21 cellular contexts compared by ENCODE assay signal in the genomic region with DNA sequence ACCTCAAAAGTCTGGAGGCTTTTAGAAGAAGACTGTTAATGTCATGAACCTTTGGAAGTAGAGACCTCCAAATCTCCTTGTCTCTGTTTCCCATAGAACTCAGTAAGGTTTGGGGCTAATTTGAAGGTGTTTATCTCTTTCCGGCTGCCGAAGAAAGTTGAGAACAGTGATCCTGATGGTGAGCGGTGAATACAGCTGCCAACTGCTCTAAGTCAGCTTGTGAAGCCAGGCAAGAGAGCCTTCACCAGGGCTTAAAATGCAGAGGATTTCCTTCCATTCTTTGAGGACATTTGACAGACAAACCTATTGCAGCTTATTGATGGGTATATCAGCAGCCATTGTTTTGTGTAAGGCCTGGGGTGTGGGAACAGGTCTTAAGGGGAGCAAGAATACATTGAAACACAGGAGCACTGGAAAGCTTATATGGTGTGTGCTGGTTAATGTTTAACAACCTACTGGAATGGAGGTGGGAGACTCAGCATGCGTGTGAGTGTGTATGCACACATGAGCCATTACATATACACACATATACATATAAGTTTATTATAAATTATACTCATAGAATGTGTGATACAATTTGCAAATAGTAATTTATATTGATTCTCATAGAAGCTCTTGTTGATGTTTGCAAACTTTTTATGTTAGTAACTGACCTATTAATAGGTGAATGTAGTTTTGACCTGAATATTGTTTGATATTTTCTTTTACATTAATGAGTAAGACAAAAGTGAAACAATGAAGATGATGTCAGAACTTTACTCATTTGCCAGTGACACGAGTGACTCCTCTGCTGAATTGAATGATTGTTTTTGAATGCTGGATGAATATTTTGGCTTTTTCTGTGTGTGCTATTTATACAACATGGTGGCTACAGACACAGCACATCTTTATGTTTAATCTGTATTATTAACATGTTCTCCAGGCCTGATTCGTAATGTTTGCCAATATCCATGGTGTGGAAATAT. TPM values are rescaled to one million over a fixed set of nuclear protein-coding genes. Genes with fewer than 3 reads are reported as not detected.
DNase-seq lines count a peak whose midpoint lies in the region; ATAC-seq and TF ChIP-seq lines count a peak whose summit lies in the region.
"Had no signal": no experiment of that assay in that cellular context is flagged by ENCODE, and none has a peak within 500 bp of the region (broad histone marks: within the 10 kb centered on the region; RNA-seq: fewer than 3 reads in every experiment).

No MANE protein-coding gene starts in this region.

- POLR2A ChIA-PET in RWPE1 (lab: Yijun Ruan, JAX; ENCODE audit: low non-redundant PET), result no interaction called here

- H3K36me3 Mint-ChIP-seq in activated T-cell treated with anti-CD3 and anti-CD28 coated beads, Interleukin-2, amount 50 U/mL, for 72 hours (ENCODE audit: insufficient read depth in 2 of 2), result peaks cover 0 to 2% of the 10 kb centered on the region in 2 donors
- H3K36me3 Mint-ChIP-seq in activated T-cell treated with anti-CD3 and anti-CD28 coated beads, Interleukin-2, amount 50 U/mL, for 24 hours (ENCODE audit: low read depth), result no peaks in the 10 kb centered on the region
- no peaks in the 10 kb centered on the region for H3K36me3 Mint-ChIP-seq in activated T-helper 17 cell treated with anti-CD3 and anti-CD28 coated beads, Interleukin-2, amount 50 U/mL, for 72 hours (ENCODE audit: low read depth)
- H3K36me3 Mint-ChIP-seq in stimulated activated naive B cell treated with anti-CD40 and anti-IgM and Interleukin-4, amounts not matched to agents 10 μg/mL and 1 μg/mL and 100 μg/mL, for 72 hours, result peaks cover 17 to 24% of the 10 kb centered on the region in 2 donors
- H3K36me3 Mint-ChIP-seq: CD8-positive, alpha-beta T cell had no signal

- H4K20me1 ChIP-seq in osteoblast (ENCODE audit: insufficient read depth, low read length), result no peaks in the 10 kb centered on the region

- no peaks in the 10 kb centered on the region for H3K79me2 ChIP-seq in osteoblast (ENCODE audit: insufficient read depth, low read length)

- no peak overlapping the region for H3K27ac Mint-ChIP-seq in activated T-cell treated with anti-CD3 and anti-CD28 coated beads, Interleukin-2, amount 50 U/mL, for 72 hours
- no peak overlapping the region for H3K27ac Mint-ChIP-seq in activated T-cell treated with anti-CD3 and anti-CD28 coated beads, Interleukin-2, amount 50 U/mL, for 24 hours
- no peak overlapping the region for H3K27ac Mint-ChIP-seq in activated T-helper 17 cell treated with anti-CD3 and anti-CD28 coated beads, Interleukin-2, amount 50 U/mL, for 72 hours
- peak overlapping the region; percentile 42 for H3K27ac Mint-ChIP-seq in stimulated activated naive B cell treated with anti-CD40 and anti-IgM and Interleukin-4, amounts not matched to agents 10 μg/mL and 1 μg/mL and 100 μg/mL, for 72 hours
- H3K27ac Mint-ChIP-seq: activated CD4-positive, alpha-beta memory T cell treated with anti-CD3 and anti-CD28 coated beads, Interleukin-2, amount 10 ng/mL, durations not matched to agents 7 days and 5 days; CD8-positive, alpha-beta T cell had no signal

- H3K27me3 ChIP-seq in osteoblast (ENCODE audit: insufficient read depth, low read length), result no peaks in the 10 kb centered on the region
- H3K27me3 ChIP-seq: SJSA1 had no signal

- H2AFZ ChIP-seq in osteoblast (ENCODE audit: low read length), result no peak overlapping the region

- H3K4me3 Mint-ChIP-seq in activated T-cell treated with anti-CD3 and anti-CD28 coated beads, Interleukin-2, amount 50 U/mL, for 72 hours, result no peak overlapping the region
- H3K4me3 Mint-ChIP-seq in activated T-cell treated with anti-CD3 and anti-CD28 coated beads, Interleukin-2, amount 50 U/mL, for 24 hours, result no peak overlapping the region
- no peak overlapping the region for H3K4me3 Mint-ChIP-seq in activated T-helper 17 cell treated with anti-CD3 and anti-CD28 coated beads, Interleukin-2, amount 50 U/mL, for 72 hours
- H3K4me3 Mint-ChIP-seq in stimulated activated naive B cell treated with anti-CD40 and anti-IgM and Interleukin-4, amounts not matched to agents 10 μg/mL and 1 μg/mL and 100 μg/mL, for 72 hours, result no peak overlapping the region
- H3K4me3 Mint-ChIP-seq: activated CD4-positive, alpha-beta memory T cell treated with anti-CD3 and anti-CD28 coated beads, Interleukin-2, amount 10 ng/mL, durations not matched to agents 7 days and 5 days; CD8-positive, alpha-beta T cell had no signal

- peaks cover 26% of the 10 kb centered on the region for H3K4me1 ChIP-seq in mucosa of descending colon (ENCODE audit: low read depth)
- H3K4me1 ChIP-seq in osteoblast (ENCODE audit: insufficient read depth, low read length), result no peaks in the 10 kb centered on the region
- H3K4me1 ChIP-seq: A549 had no signal

- no peaks in the 10 kb centered on the region for H3K9me3 ChIP-seq in mucosa of descending colon
- H3K9me3 ChIP-seq in osteoblast (ENCODE audit: low read depth, low read length), result no peaks in the 10 kb centered on the region
- H3K9me3 ChIP-seq: A549, SJSA1 had no signal

- H3K36me3 ChIP-seq in mucosa of descending colon (ENCODE audit: low read depth) (no peaks in the 10 kb centered on the region), osteoblast (ENCODE audit: insufficient read depth, low read length) (no peaks in the 10 kb centered on the region)
- H3K36me3 ChIP-seq: SJSA1 had no signal

- H3K4me3 ChIP-seq in mucosa of descending colon (no peak overlapping the region), osteoblast (ENCODE audit: insufficient read depth, low read length) (no peak overlapping the region)
- H3K4me3 ChIP-seq: A549, SJSA1 had no signal

- peaks cover 22% of the 10 kb centered on the region for H3K4me1 Mint-ChIP-seq in activated T-cell treated with anti-CD3 and anti-CD28 coated beads, Interleukin-2, amount 50 U/mL, for 72 hours (ENCODE audit: low read depth)
- H3K4me1 Mint-ChIP-seq in activated T-cell treated with anti-CD3 and anti-CD28 coated beads, Interleukin-2, amount 50 U/mL, for 24 hours (ENCODE audit: low read depth), result peaks cover 6% of the 10 kb centered on the region
- H3K4me1 Mint-ChIP-seq in activated T-helper 17 cell treated with anti-CD3 and anti-CD28 coated beads, Interleukin-2, amount 50 U/mL, for 72 hours, result peaks cover 3% of the 10 kb centered on the region
- peaks cover 58 to 93% of the 10 kb centered on the region in 2 donors for H3K4me1 Mint-ChIP-seq in stimulated activated naive B cell treated with anti-CD40 and anti-IgM and Interleukin-4, amounts not matched to agents 10 μg/mL and 1 μg/mL and 100 μg/mL, for 72 hours

- no peak for DNase-seq in activated T-cell treated with anti-CD3 and anti-CD28 coated beads, Interleukin-2, amount 50 U/mL, for 72 hours
- DNase-seq in activated T-cell treated with anti-CD3 and anti-CD28 coated beads, Interleukin-2, amount 50 U/mL, for 24 hours, result no peak
- peak in 1 of 3 donors; percentile 36 for DNase-seq in mucosa of descending colon
- DNase-seq in stimulated activated naive B cell treated with anti-CD40 and anti-IgM and Interleukin-4, amounts not matched to agents 10 μg/mL and 1 μg/mL and 100 μg/mL, for 72 hours, result no peak
- DNase-seq in RWPE1 (ENCODE audit: low spot score), result no peak
- no peak for DNase-seq in osteoblast (ENCODE audit: insufficient read length, low spot score, missing footprints)
- DNase-seq in mucosa of gallbladder (ENCODE audit: low spot score), result no peak
- DNase-seq: activated CD4-positive, alpha-beta memory T cell treated with anti-CD3 and anti-CD28 coated beads, Interleukin-2, amount 10 ng/mL, durations not matched to agents 7 days and 5 days; caudate nucleus; CD8-positive, alpha-beta T cell; H7; NCI-H2081 treated with DMSO at 0.1 percent for 48 hours; NCI-H524 treated with DMSO at 0.1 percent for 48 hours; posterior cingulate gyrus; stimulated activated naive CD4-positive, alpha-beta T cell treated with Interleukin-2 at 50 U/mL for 16 hours had no signal

- no peak overlapping the region for H3K27ac ChIP-seq in RWPE1
- no peak overlapping the region for H3K27ac ChIP-seq in osteoblast (ENCODE audit: low read depth, low read length)
- H3K27ac ChIP-seq: A549, HL-60, SJSA1 had no signal

- H3K9me3 Mint-ChIP-seq in activated T-cell treated with anti-CD3 and anti-CD28 coated beads, Interleukin-2, amount 50 U/mL, for 72 hours, result no peaks in the 10 kb centered on the region
- H3K9me3 Mint-ChIP-seq in activated T-cell treated with anti-CD3 and anti-CD28 coated beads, Interleukin-2, amount 50 U/mL, for 24 hours, result no peaks in the 10 kb centered on the region
- H3K9me3 Mint-ChIP-seq in activated T-helper 17 cell treated with anti-CD3 and anti-CD28 coated beads, Interleukin-2, amount 50 U/mL, for 72 hours, result no peaks in the 10 kb centered on the region
- peaks cover 2 to 4% of the 10 kb centered on the region in 2 donors for H3K9me3 Mint-ChIP-seq in stimulated activated naive B cell treated with anti-CD40 and anti-IgM and Interleukin-4, amounts not matched to agents 10 μg/mL and 1 μg/mL and 100 μg/mL, for 72 hours
- H3K9me3 Mint-ChIP-seq: activated CD4-positive, alpha-beta memory T cell treated with anti-CD3 and anti-CD28 coated beads, Interleukin-2, amount 10 ng/mL, durations not matched to agents 7 days and 5 days; CD8-positive, alpha-beta T cell had no signal

- H3K4me2 ChIP-seq in osteoblast (ENCODE audit: insufficient read depth, low read length), result no peak overlapping the region
- H3K4me2 ChIP-seq: A549 had no signal

- intact Hi-C loops in mucosa of descending colon (cut with DNase I, micrococcal nuclease), result no loop called here

- ATAC-seq in activated T-cell treated with anti-CD3 and anti-CD28 coated beads, Interleukin-2, amount 50 U/mL, for 72 hours (replicated peaks in 1 of 2), result peak; percentile 43 to 61
- ATAC-seq in activated T-helper 17 cell treated with anti-CD3 and anti-CD28 coated beads, Interleukin-2, amount 50 U/mL, for 72 hours (replicated peaks), result peak; percentile 58
- ATAC-seq in mucosa of descending colon, result peak; percentile 67
- no peak for ATAC-seq in stimulated activated naive B cell treated with anti-CD40 and anti-IgM and Interleukin-4, amounts not matched to agents 10 μg/mL and 1 μg/mL and 100 μg/mL, for 72 hours (replicated peaks)
- ATAC-seq: A549; CD8-positive, alpha-beta T cell; left lobe of liver had no signal

- peaks cover 35% of the 10 kb centered on the region for H3K27me3 Mint-ChIP-seq in activated T-cell treated with anti-CD3 and anti-CD28 coated beads, Interleukin-2, amount 50 U/mL, for 72 hours (ENCODE audit: low read depth)
- H3K27me3 Mint-ChIP-seq in activated T-cell treated with anti-CD3 and anti-CD28 coated beads, Interleukin-2, amount 50 U/mL, for 24 hours, result peaks cover 15% of the 10 kb centered on the region
- H3K27me3 Mint-ChIP-seq in activated T-helper 17 cell treated with anti-CD3 and anti-CD28 coated beads, Interleukin-2, amount 50 U/mL, for 72 hours, result peaks cover 2% of the 10 kb centered on the region
- H3K27me3 Mint-ChIP-seq in stimulated activated naive B cell treated with anti-CD40 and anti-IgM and Interleukin-4, amounts not matched to agents 10 μg/mL and 1 μg/mL and 100 μg/mL, for 72 hours, result no peaks in the 10 kb centered on the region

- CTCF ChIA-PET in RWPE1 (lab: Yijun Ruan, JAX), result interaction anchor here (0.8 kb wide), 1 partner anchor 18 kb away, joined by 7 read pairs; no protein-coding TSS in a partner anchor

- TF ChIP-seq CTCF in mucosa of descending colon (IDR thresholded peaks at IDR 0.05), result no peak
- no peak for TF ChIP-seq CTCF in RWPE1 (conservative IDR thresholded peaks at IDR 0.05; ENCODE audit: low read depth)
- TF ChIP-seq CTCF in osteoblast (IDR thresholded peaks at IDR 0.05; ENCODE audit: extremely low read depth, low read depth, low read length), result no peak

RNA-seq across cellular contexts. Expression of a gene that starts 18.1 kb away (rescaled TPM):
- total RNA-seq in activated T-cell treated with anti-CD3 and anti-CD28 coated beads, Interleukin-2, amount 50 U/mL, for 72 hours, result 10 to 100 TPM; 25.0 to 27.1 TPM
- 1 to 10 TPM; 2.5 to 7.8 TPM for total RNA-seq in activated T-helper 17 cell treated with anti-CD3 and anti-CD28 coated beads, Interleukin-2, amount 50 U/mL, for 72 hours
- total RNA-seq in mucosa of descending colon, result 10 to 100 TPM; 24.1 to 49.2 (median 29.1) TPM
- total RNA-seq in osteoblast, result 0.36 and 0.88 TPM in 2 replicates
- total RNA-seq in mucosa of gallbladder, result 24.5 TPM
- total RNA-seq: myocyte had no signal

Comparison
In these comparisons a context has a peak if more than half of its experiments do, and no peak if none do; other contexts are left out.
1. ATAC-seq: peak in activated T-cell treated with anti-CD3 and anti-CD28 coated beads, Interleukin-2, amount 50 U/mL, for 72 hours (2 of 2), activated T-helper 17 cell treated with anti-CD3 and anti-CD28 coated beads, Interleukin-2, amount 50 U/mL, for 72 hours (single experiment) and mucosa of descending colon (single experiment); none in stimulated activated naive B cell treated with anti-CD40 and anti-IgM and Interleukin-4, amounts not matched to agents 10 μg/mL and 1 μg/mL and 100 μg/mL, for 72 hours (0 of 2).